8 cellular contexts compared by ENCODE assay signal in the genomic region with DNA sequence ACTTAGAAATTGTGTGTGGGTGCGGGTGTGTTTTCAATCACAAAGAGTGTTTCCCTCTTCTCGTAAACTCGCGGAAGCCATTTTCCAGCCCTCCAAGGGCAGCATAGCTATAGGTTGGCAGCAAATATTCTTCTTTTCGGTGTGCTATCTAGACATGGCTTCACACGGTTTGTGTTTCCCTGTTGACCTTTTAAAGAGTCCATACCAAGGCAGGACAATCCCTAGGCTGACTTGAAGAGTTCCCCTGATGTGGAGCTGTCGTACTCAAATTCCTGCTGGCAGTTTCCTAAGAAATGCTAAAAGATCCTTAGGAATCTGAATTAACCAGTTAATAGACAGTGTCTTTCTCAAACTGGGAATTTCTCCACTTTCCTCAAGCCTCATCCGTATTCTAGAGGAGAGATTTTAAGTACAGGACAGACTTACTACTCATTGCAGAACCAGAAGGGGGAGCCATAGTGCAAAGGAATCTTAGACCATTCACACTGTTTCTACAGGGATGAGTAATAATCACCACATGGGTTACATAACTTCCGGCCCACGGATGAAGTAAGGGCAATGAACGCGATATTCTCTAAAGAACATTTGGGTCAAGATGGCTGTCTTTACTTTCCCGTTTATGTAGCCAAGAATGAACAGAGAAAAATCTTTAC.
DNase-seq lines count a peak whose midpoint lies in the region; ATAC-seq and TF ChIP-seq lines count a peak whose summit lies in the region.

No MANE protein-coding gene starts in this region.

- H3K9me3 ChIP-seq in PC-9 (ENCODE audit: insufficient read depth, low read depth), result no peaks in the 10 kb centered on the region
- H3K9me3 ChIP-seq in fibroblast of lung (ENCODE audit: control insufficient read depth, insufficient read depth, low read depth, low read length), result no peaks in the 10 kb centered on the region

- CTCF ChIA-PET in PC-9 (lab: Charles Lee), result no interaction called here

- ATAC-seq in HG03139 (IDR thresholded peaks at IDR 0.05; ENCODE audit: unreplicated experiment), result no peak

- H3F3A ChIP-seq in PC-9 (ENCODE audit: insufficient read depth, low read depth), result no peaks in the 10 kb centered on the region

- POLR2A ChIA-PET in PC-9 (lab: Charles Lee; ENCODE audit: unreplicated experiment), result no interaction called here

- TF ChIP-seq CTCF in PC-9 (conservative IDR thresholded peaks at IDR 0.05) (peak; percentile 32; the same call in 1 of the 2 replicates), fibroblast of lung (conservative IDR thresholded peaks at IDR 0.05 in 1 of 2, IDR thresholded peaks at IDR 0.05 in 1 of 2; ENCODE audit: low read depth in 1 of 2, low read length in 2 of 2) (peak; percentile 52 to 74)

- H3K36me3 ChIP-seq in PC-9 (ENCODE audit: low read depth) (no peaks in the 10 kb centered on the region), fibroblast of lung (ENCODE audit: control insufficient read depth, insufficient read depth, low read length) (no peaks in the 10 kb centered on the region)

- DNase-seq in stimulated activated CD4-positive, alpha-beta T cell treated with anti-CD3 and anti-CD28 coated beads, Interleukin-15, amount 100 ng/mL, for 24 hours, result peak; percentile 6
- no peak for DNase-seq in stimulated activated CD4-positive, alpha-beta T cell treated with anti-CD3 and anti-CD28 coated beads, Interleukin-12 subunit alpha, Interleukin-12 subunit beta, amount 100 ng/mL, for 4 hours
- no peak for DNase-seq in PC-9
- peak; percentile 82 to 88 for DNase-seq in fibroblast of lung (ENCODE audit: low read depth in 2 of 2)
- peak; percentile 10 for DNase-seq in smooth muscle cell of the brain vasculature (ENCODE audit: low read depth, low spot score)
- DNase-seq in NCI-H1436 treated with DMSO at 0.1 percent for 48 hours (lab: John Stamatoyannopoulos, UW), result no peak
- no peak for DNase-seq in activated CD8-positive, alpha-beta memory T cell treated with anti-CD3 and anti-CD28 coated beads, Interleukin-2, amount 50 U/mL, for 4 hours

- no peaks in the 10 kb centered on the region for H3K9me2 ChIP-seq in PC-9 (ENCODE audit: insufficient read depth)

- H4K20me1 ChIP-seq in PC-9 (ENCODE audit: insufficient read depth) (no peaks in the 10 kb centered on the region), fibroblast of lung (ENCODE audit: control insufficient read depth, extremely low read depth, insufficient read depth, low read length) (no peaks in the 10 kb centered on the region)

- no peak overlapping the region for H2AFZ ChIP-seq in PC-9
- peak overlapping the region; percentile 23 for H2AFZ ChIP-seq in fibroblast of lung (ENCODE audit: low read length)

- intact Hi-C loops in PC-9 (cut with micrococcal nuclease; ENCODE audit: unreplicated experiment), result no loop called here

- H3K9ac ChIP-seq in fibroblast of lung (ENCODE audit: insufficient read depth, low read length), result no peak overlapping the region

- H3K4me1 ChIP-seq in PC-9 (replicated peaks; ENCODE audit: insufficient read depth) (no peaks in the 10 kb centered on the region), fibroblast of lung (ENCODE audit: control insufficient read depth, extremely low read depth, insufficient read depth, low read length) (no peaks in the 10 kb centered on the region)

- H3K27ac ChIP-seq in PC-9 (no peak overlapping the region), fibroblast of lung (ENCODE audit: insufficient read depth, low read length) (no peak overlapping the region)

- H3K27me3 ChIP-seq in PC-9 (ENCODE audit: insufficient read depth, low read depth), result no peaks in the 10 kb centered on the region
- H3K27me3 ChIP-seq in fibroblast of lung (ENCODE audit: control insufficient read depth, insufficient read depth, low read length), result no peaks in the 10 kb centered on the region

- BruUV-seq in PC-9 (replicated peaks; lab: Mats Ljungman, UMichigan), result no TSS peak

- H3K4me2 ChIP-seq in PC-9, result no peak overlapping the region
- H3K4me2 ChIP-seq in fibroblast of lung (ENCODE audit: extremely low read depth, insufficient read depth, low read length), result no peak overlapping the region

- H3K4me3 ChIP-seq in PC-9, result no peak overlapping the region
- no peak overlapping the region for H3K4me3 ChIP-seq in fibroblast of lung (replicated peaks in 1 of 4; ENCODE audit: control extremely low read depth in 1 of 4, insufficient read depth in 1 of 4, low read depth in 3 of 4, low read length in 4 of 4)

- H3K79me2 ChIP-seq in PC-9 (ENCODE audit: low read depth), result no peaks in the 10 kb centered on the region
- no peaks in the 10 kb centered on the region for H3K79me2 ChIP-seq in fibroblast of lung (ENCODE audit: control insufficient read depth, insufficient read depth, low read length)

Comparison
In these comparisons a context has a peak if more than half of its experiments do, and no peak if none do; other contexts are left out.
1. DNase-seq: peak in stimulated activated CD4-positive, alpha-beta T cell treated with anti-CD3 and anti-CD28 coated beads, Interleukin-15, amount 100 ng/mL, for 24 hours (single experiment), fibroblast of lung (2 of 2) and smooth muscle cell of the brain vasculature (single experiment); none in stimulated activated CD4-positive, alpha-beta T cell treated with anti-CD3 and anti-CD28 coated beads, Interleukin-12 subunit alpha, Interleukin-12 subunit beta, amount 100 ng/mL, for 4 hours (single experiment), PC-9 (0 of 2), NCI-H1436 treated with DMSO at 0.1 percent for 48 hours (single experiment) and activated CD8-positive, alpha-beta memory T cell treated with anti-CD3 and anti-CD28 coated beads, Interleukin-2, amount 50 U/mL, for 4 hours (single experiment).